In genomic region chr3:16509721-16510619, GRCh38 we compare ENCODE assay signal across 8 cellular contexts. TPM values are rescaled to one million over a fixed set of nuclear protein-coding genes. Genes with fewer than 3 reads are reported as not detected.
DNase-seq lines count a peak whose midpoint lies in the region; ATAC-seq and TF ChIP-seq lines count a peak whose summit lies in the region.

No MANE protein-coding gene starts in this region.

- H3K27ac ChIP-seq in mesenchymal stem cell (ENCODE audit: low read length, poor library complexity, severe bottlenecking) = no peak overlapping the region
- no peak overlapping the region for H3K27ac ChIP-seq in body of pancreas

- WGBS in mesenchymal stem cell = 73% methylated on average over 7 of the region's 10 CpGs
- 47 to 51% methylated on average over 10 of the region's 10 CpGs for WGBS in body of pancreas, 2 donors

- peaks cover 57% of the 10 kb centered on the region for H4K20me1 ChIP-seq in Loucy (ENCODE audit: insufficient read depth, low read length, poor library complexity, severe bottlenecking)

- peak overlapping the region; percentile 45 for H4K8ac ChIP-seq in mesenchymal stem cell (ENCODE audit: low read length)

- H3K9ac ChIP-seq in Loucy (ENCODE audit: low read depth, low read length, poor library complexity, severe bottlenecking) (peak overlapping the region; percentile 95), mesenchymal stem cell (ENCODE audit: low read length) (peak overlapping the region; percentile 19)

- H4K91ac ChIP-seq in mesenchymal stem cell (ENCODE audit: low read length) = no peak overlapping the region

- peaks cover 10% of the 10 kb centered on the region for H3K79me1 ChIP-seq in mesenchymal stem cell (replicated peaks; ENCODE audit: low read length, poor library complexity, severe bottlenecking)

- TF ChIP-seq POLR2A in GM10847 (IDR thresholded peaks at IDR 0.05; ENCODE audit: extremely low read depth, insufficient read length) = peak; percentile 14
- TF ChIP-seq POLR2A in body of pancreas (IDR thresholded peaks at IDR 0.05) = no peak

- H3K9me2 ChIP-seq in Loucy (replicated peaks; ENCODE audit: low read depth, low read length) = no peaks in the 10 kb centered on the region

- H2AK5ac ChIP-seq in mesenchymal stem cell (ENCODE audit: low read length, severe bottlenecking) = no peak overlapping the region

- intact Hi-C loops in body of pancreas (cut with DNase I) = no loop called here

- peaks cover 8% of the 10 kb centered on the region; the same call in 1 of the 2 replicates for H3F3A ChIP-seq in Loucy (ENCODE audit: low read depth)

- H3K23ac ChIP-seq in mesenchymal stem cell (ENCODE audit: low read length in 2 of 2) = peak overlapping the region; percentile 1 to 8

- no peak for DNase-seq in mesenchymal stem cell
- no peak for DNase-seq in body of pancreas
- DNase-seq in KBM-7 = no peak
- no peak for DNase-seq in hepatic stellate cell (ENCODE audit: low spot score)
- no peak for DNase-seq in iPS-NIHi11 (ENCODE audit: low spot score)

- in situ Hi-C loops in KBM-7 (cut with MboI; ENCODE audit: low pct_unique_long_range_greater_than_20kb, low sequenced_read_pairs) = no loop called here

- H3K18ac ChIP-seq in mesenchymal stem cell (ENCODE audit: low read depth in 1 of 2, low read length in 2 of 2) = peak overlapping the region; percentile 13 to 50

- H3K36me3 ChIP-seq in Loucy (ENCODE audit: insufficient read depth, low read length) (peaks cover 9% of the 10 kb centered on the region; the same call in 1 of the 2 replicates), mesenchymal stem cell (ENCODE audit: control insufficient read depth in 1 of 2, insufficient read depth in 2 of 2, low read depth in 1 of 2, low read length in 2 of 2) (peaks cover 3 to 4% of the 10 kb centered on the region in 2 experiments), body of pancreas (replicated peaks in 1 of 2; ENCODE audit: insufficient read depth in 1 of 2, low read depth in 2 of 2) (no peaks in the 10 kb centered on the region)

- peak overlapping the region; percentile 49 for H2BK120ac ChIP-seq in mesenchymal stem cell (ENCODE audit: low read depth, low read length)

- peaks cover 92% of the 10 kb centered on the region for H3K79me2 ChIP-seq in Loucy (ENCODE audit: insufficient read depth, low read length)

- H3K4ac ChIP-seq in mesenchymal stem cell (ENCODE audit: low read depth in 1 of 2, low read length in 2 of 2) = peak overlapping the region; percentile 15 to 35

- no peaks in the 10 kb centered on the region for H3K9me3 ChIP-seq in Loucy (ENCODE audit: insufficient read depth, low read depth, low read length)
- H3K9me3 ChIP-seq in mesenchymal stem cell (ENCODE audit: control insufficient read depth, low read length) = no peaks in the 10 kb centered on the region
- H3K9me3 ChIP-seq in body of pancreas = no peaks in the 10 kb centered on the region

- H3K4me3 ChIP-seq in Loucy (ENCODE audit: low read length, poor library complexity, severe bottlenecking) (peak overlapping the region; percentile 83), mesenchymal stem cell (ENCODE audit: insufficient read depth in 1 of 2, low read depth in 1 of 2, low read length in 2 of 2) (peak overlapping the region in 1 of 2 experiments; percentile 96), body of pancreas (no peak overlapping the region)

- H3K4me2 ChIP-seq in Loucy (ENCODE audit: low read depth, low read length, poor library complexity, severe bottlenecking) = peak overlapping the region; percentile 98
- peak overlapping the region; percentile 2 for H3K4me2 ChIP-seq in mesenchymal stem cell (ENCODE audit: low read length, poor library complexity, severe bottlenecking)

- TF ChIP-seq CTCF in Loucy (conservative IDR thresholded peaks at IDR 0.05; ENCODE audit: low read length) (no peak), body of pancreas (IDR thresholded peaks at IDR 0.05) (no peak)

- H2AFZ ChIP-seq in Loucy (ENCODE audit: low read length) (no peak overlapping the region), mesenchymal stem cell (ENCODE audit: low read depth, low read length) (no peak overlapping the region)

- H3K27me3 ChIP-seq in Loucy (ENCODE audit: insufficient read depth, low read length, poor library complexity, severe bottlenecking) (no peaks in the 10 kb centered on the region), mesenchymal stem cell (ENCODE audit: control insufficient read depth in 1 of 2, insufficient read depth in 1 of 2, low read length in 2 of 2) (no peaks in the 10 kb centered on the region), body of pancreas (peaks cover 0 to 9% of the 10 kb centered on the region in 2 donors)

- H2BK5ac ChIP-seq in mesenchymal stem cell (ENCODE audit: low read depth, low read length, poor library complexity, severe bottlenecking) = no peak overlapping the region

- no peak overlapping the region for H3K14ac ChIP-seq in mesenchymal stem cell (ENCODE audit: low read length in 2 of 2)

- peaks cover 83% of the 10 kb centered on the region for H3K4me1 ChIP-seq in Loucy (ENCODE audit: insufficient read depth, low read length, poor library complexity, severe bottlenecking)
- H3K4me1 ChIP-seq in mesenchymal stem cell (ENCODE audit: control insufficient read depth, insufficient read depth, low read depth, low read length) = peaks cover 17% of the 10 kb centered on the region
- H3K4me1 ChIP-seq in body of pancreas = peaks cover 13% of the 10 kb centered on the region

- H2BK12ac ChIP-seq in mesenchymal stem cell (ENCODE audit: low read length in 2 of 2) = peak overlapping the region; percentile 11 to 61

- H2BK15ac ChIP-seq in mesenchymal stem cell (ENCODE audit: low read depth, poor library complexity, severe bottlenecking) = no peak overlapping the region

- peak; percentile 22 for ATAC-seq in GM19467 (IDR thresholded peaks at IDR 0.05; ENCODE audit: unreplicated experiment)
- no peak for ATAC-seq in body of pancreas

RNA-seq across cellular contexts. Expression of gene RFTN1, which starts 3.5 kb away (rescaled TPM):
- polyA plus RNA-seq in mesenchymal stem cell (2013, experiment 1 of 2) = 256 TPM
- 261 TPM for polyA plus RNA-seq in mesenchymal stem cell (2013, experiment 2 of 2)
- total RNA-seq in body of pancreas = 10 to 100 TPM in 1 of 2 donors, 1 to 10 TPM in 1; 6.5 to 28.0 TPM
